ENCODE assay signal across 1 cellular context in genomic region chr16:20023190-20023589, GRCh38.
TF ChIP-seq lines count a peak whose summit lies in the region.

No MANE protein-coding gene starts in this region.

TF ChIP-seq in K562, 482 proteins besides CTCF, POLR2A, EP300 and RAD21 (continued from another document):
- TF ChIP-seq CREB5 (CRISPR knock-in tag; IDR thresholded peaks at IDR 0.05) (no peak), RFX7 (CRISPR knock-in tag; IDR thresholded peaks at IDR 0.05) (no peak), ILK (tag; IDR thresholded peaks at IDR 0.05; ENCODE audit: borderline replicate concordance, low read depth) (no peak), ZNF766 (CRISPR knock-in tag; conservative IDR thresholded peaks at IDR 0.05) (0 out of 2 replicates have a peak, but pooled peaks have one; percentile 37), ATF2 (CRISPR knock-in tag; IDR thresholded peaks at IDR 0.05) (no peak), EHMT2 (IDR thresholded peaks at IDR 0.05) (peak; percentile 91)
TF ChIP-seq in K562: peak in this region for 4.
